Comparison of ENCODE assay signal across 1 cellular context in the genomic region with DNA sequence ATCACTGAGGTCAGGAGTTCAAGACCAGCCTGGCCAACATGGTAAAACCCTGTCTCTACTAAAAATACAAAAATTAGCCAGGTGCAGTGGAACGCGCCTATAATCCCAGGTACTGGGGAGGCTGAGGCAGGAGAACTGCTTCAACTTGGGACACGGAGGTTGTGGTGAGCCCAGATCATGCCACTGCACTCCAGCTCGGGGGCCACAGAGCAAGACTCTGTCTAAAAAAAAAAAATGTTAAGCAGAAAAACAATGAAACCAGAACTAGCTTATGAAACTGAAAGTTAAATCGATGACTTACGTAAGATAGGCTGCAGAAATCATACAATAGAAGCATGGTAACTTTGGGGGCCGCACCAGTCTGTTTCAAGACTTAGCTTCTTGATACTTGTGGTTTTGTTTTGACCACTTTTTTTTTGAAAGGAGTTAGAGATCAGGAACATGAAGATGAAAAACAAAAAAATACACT.
TF ChIP-seq lines count a peak whose summit lies in the region.

No MANE protein-coding gene starts in this region.

TF ChIP-seq in GM23338, 12 proteins besides CTCF, POLR2A, EP300 and RAD21 (continued from another document):
- TF ChIP-seq, protein P1, sequence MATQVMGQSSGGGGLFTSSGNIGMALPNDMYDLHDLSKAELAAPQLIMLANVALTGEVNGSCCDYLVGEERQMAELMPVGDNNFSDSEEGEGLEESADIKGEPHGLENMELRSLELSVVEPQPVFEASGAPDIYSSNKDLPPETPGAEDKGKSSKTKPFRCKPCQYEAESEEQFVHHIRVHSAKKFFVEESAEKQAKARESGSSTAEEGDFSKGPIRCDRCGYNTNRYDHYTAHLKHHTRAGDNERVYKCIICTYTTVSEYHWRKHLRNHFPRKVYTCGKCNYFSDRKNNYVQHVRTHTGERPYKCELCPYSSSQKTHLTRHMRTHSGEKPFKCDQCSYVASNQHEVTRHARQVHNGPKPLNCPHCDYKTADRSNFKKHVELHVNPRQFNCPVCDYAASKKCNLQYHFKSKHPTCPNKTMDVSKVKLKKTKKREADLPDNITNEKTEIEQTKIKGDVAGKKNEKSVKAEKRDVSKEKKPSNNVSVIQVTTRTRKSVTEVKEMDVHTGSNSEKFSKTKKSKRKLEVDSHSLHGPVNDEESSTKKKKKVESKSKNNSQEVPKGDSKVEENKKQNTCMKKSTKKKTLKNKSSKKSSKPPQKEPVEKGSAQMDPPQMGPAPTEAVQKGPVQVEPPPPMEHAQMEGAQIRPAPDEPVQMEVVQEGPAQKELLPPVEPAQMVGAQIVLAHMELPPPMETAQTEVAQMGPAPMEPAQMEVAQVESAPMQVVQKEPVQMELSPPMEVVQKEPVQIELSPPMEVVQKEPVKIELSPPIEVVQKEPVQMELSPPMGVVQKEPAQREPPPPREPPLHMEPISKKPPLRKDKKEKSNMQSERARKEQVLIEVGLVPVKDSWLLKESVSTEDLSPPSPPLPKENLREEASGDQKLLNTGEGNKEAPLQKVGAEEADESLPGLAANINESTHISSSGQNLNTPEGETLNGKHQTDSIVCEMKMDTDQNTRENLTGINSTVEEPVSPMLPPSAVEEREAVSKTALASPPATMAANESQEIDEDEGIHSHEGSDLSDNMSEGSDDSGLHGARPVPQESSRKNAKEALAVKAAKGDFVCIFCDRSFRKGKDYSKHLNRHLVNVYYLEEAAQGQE (IDR thresholded peaks at IDR 0.05; ENCODE audit: unreplicated experiment) = no peak
- TF ChIP-seq NANOG (IDR thresholded peaks at IDR 0.05; ENCODE audit: borderline replicate concordance) = no peak
- no peak for TF ChIP-seq ZNF114 (CRISPR knock-in tag; IDR thresholded peaks at IDR 0.05)
